Comparison of ENCODE assay signal across 16 cellular contexts in genomic region chr11:102798012-102798746, GRCh38. TPM values are rescaled to one million over a fixed set of nuclear protein-coding genes. Genes with fewer than 3 reads are reported as not detected.
A peak's percentile ranks its signal among the peaks of the same experiment; 100 is the strongest.
DNase-seq lines count a peak whose midpoint lies in the region; ATAC-seq and TF ChIP-seq lines count a peak whose summit lies in the region.
"Had no signal": no experiment of that assay in that cellular context is flagged by ENCODE, and none has a peak within 500 bp of the region (broad histone marks: within the 10 kb centered on the region; RNA-seq: fewer than 3 reads in every experiment).

Gene MMP1, minus strand, starts transcription at chr11:102798160. Its CDS starts 68 bp downstream, at chr11:102798092.

- H3K4me2 ChIP-seq in osteoblast (ENCODE audit: insufficient read depth, low read length), result no peak within 1 kb of the TSS

- POLR2A ChIA-PET in Panc1 (lab: Charles Lee), result no interaction called here

- peaks cover 5% of the 10 kb centered on the region for H3K36me3 Mint-ChIP-seq in Calu3 (ENCODE audit: insufficient read depth, unreplicated experiment)

- no peak within 1 kb of the TSS for H3K27ac Mint-ChIP-seq in Calu3 (ENCODE audit: unreplicated experiment)
- H3K27ac Mint-ChIP-seq: activated B cell treated with CpG ODN at 0.5 μM for 24 hours had no signal

- H3K27me3 Mint-ChIP-seq in Calu3 (ENCODE audit: unreplicated experiment), result no peaks in the 10 kb centered on the region
- H3K27me3 Mint-ChIP-seq: activated B cell treated with CpG ODN at 0.5 μM for 24 hours had no signal

- no peaks in the 10 kb centered on the region for H3K9me3 ChIP-seq in Panc1 (ENCODE audit: control insufficient read depth, insufficient read depth, low read depth, low read length)
- H3K9me3 ChIP-seq in osteoblast (ENCODE audit: low read depth, low read length), result no peaks in the 10 kb centered on the region
- H3K9me3 ChIP-seq: adrenal gland had no signal

- TF ChIP-seq CTCF in Calu3 (IDR thresholded peaks at IDR 0.05; ENCODE audit: unreplicated experiment), result no peak
- TF ChIP-seq CTCF in Panc1 (IDR thresholded peaks at IDR 0.05), result no peak
- no peak for TF ChIP-seq CTCF in osteoblast (IDR thresholded peaks at IDR 0.05; ENCODE audit: extremely low read depth, low read depth, low read length)

- no peak within 1 kb of the TSS for H2AFZ ChIP-seq in osteoblast (ENCODE audit: low read length)

- intact Hi-C loops in Calu3 (cut with micrococcal nuclease; ENCODE audit: unreplicated experiment) (no loop called here), Panc1 (cut with micrococcal nuclease; ENCODE audit: unreplicated experiment) (no loop called here)

- peak within 1 kb of the TSS; percentile 7 for H3K4me3 Mint-ChIP-seq in Calu3 (ENCODE audit: low read depth, unreplicated experiment)
- H3K4me3 Mint-ChIP-seq: activated B cell treated with CpG ODN at 0.5 μM for 24 hours had no signal

- no peak within 1 kb of the TSS for H3K4me3 ChIP-seq in Panc1 (ENCODE audit: low read depth in 2 of 2, low read length in 2 of 2)
- H3K4me3 ChIP-seq in osteoblast (ENCODE audit: insufficient read depth, low read length), result no peak within 1 kb of the TSS
- H3K4me3 ChIP-seq: adrenal gland, K562 had no signal

- no peaks in the 10 kb centered on the region for H4K20me1 ChIP-seq in osteoblast (ENCODE audit: insufficient read depth, low read length)

- no peaks in the 10 kb centered on the region for H3K9me3 Mint-ChIP-seq in Calu3 (ENCODE audit: low read depth, unreplicated experiment)
- H3K9me3 Mint-ChIP-seq: activated B cell treated with CpG ODN at 0.5 μM for 24 hours had no signal

- in situ Hi-C loops in Panc1 (cut with HindIII; ENCODE audit: low pct_unique_long_range_greater_than_20kb, low sequenced_read_pairs), result no loop called here

- no TSS peak for BruUV-seq in Calu3 (replicated peaks; lab: Mats Ljungman, UMichigan)
- no TSS peak for BruUV-seq in Panc1 (replicated peaks; lab: Mats Ljungman, UMichigan)

- DNase-seq in Calu3, result no peak
- DNase-seq in Panc1 (ENCODE audit: low read depth, low spot score), result no peak
- peak; percentile 4 for DNase-seq in osteoblast (ENCODE audit: insufficient read length, low spot score, missing footprints)
- DNase-seq in putamen (ENCODE audit: low spot score), result no peak
- DNase-seq: activated B cell treated with CpG ODN at 0.5 μM for 24 hours, activated T-cell treated with anti-CD3 and anti-CD28 coated beads for 4 hours, adrenal gland, H7, NCI-H187, NCI-H748 treated with DMSO at 0.1 percent for 48 hours, substantia nigra had no signal

- ATAC-seq in Panc1 (peak; percentile 54; the same call in 1 of the 2 replicates), esophagus mucosa (peak; percentile 92), HG02938 (IDR thresholded peaks at IDR 0.05; ENCODE audit: unreplicated experiment) (no peak), GM19035 (IDR thresholded peaks at IDR 0.05; ENCODE audit: unreplicated experiment) (no peak), GM19023 (IDR thresholded peaks at IDR 0.05; ENCODE audit: unreplicated experiment) (no peak)
- ATAC-seq: K562 had no signal

- H3K27ac ChIP-seq in Panc1 (ENCODE audit: low read length), result no peak within 1 kb of the TSS
- no peak within 1 kb of the TSS for H3K27ac ChIP-seq in osteoblast (ENCODE audit: low read depth, low read length)
- H3K27ac ChIP-seq: adrenal gland had no signal

- CTCF ChIA-PET in Calu3 (lab: Charles Lee), result no interaction called here
- CTCF ChIA-PET in Panc1 (lab: Charles Lee), result no interaction called here

- no peaks in the 10 kb centered on the region for H3K36me3 ChIP-seq in Panc1 (ENCODE audit: control insufficient read depth, insufficient read depth, low read length)
- no peaks in the 10 kb centered on the region for H3K36me3 ChIP-seq in osteoblast (ENCODE audit: insufficient read depth, low read length)
- H3K36me3 ChIP-seq: adrenal gland had no signal

- H3K27me3 ChIP-seq in Panc1 (ENCODE audit: control insufficient read depth, insufficient read depth, low read length), result peaks cover 6% of the 10 kb centered on the region; the same call in 1 of the 2 replicates
- no peaks in the 10 kb centered on the region for H3K27me3 ChIP-seq in osteoblast (ENCODE audit: insufficient read depth, low read length)
- H3K27me3 ChIP-seq: adrenal gland had no signal

- H3K4me1 Mint-ChIP-seq in Calu3 (ENCODE audit: low read depth, unreplicated experiment), result peaks cover 21% of the 10 kb centered on the region

- H3K79me2 ChIP-seq in osteoblast (ENCODE audit: insufficient read depth, low read length), result no peaks in the 10 kb centered on the region

- no peaks in the 10 kb centered on the region for H3K4me1 ChIP-seq in Panc1 (ENCODE audit: control insufficient read depth, insufficient read depth, low read length)
- H3K4me1 ChIP-seq in osteoblast (ENCODE audit: insufficient read depth, low read length), result peaks cover 8% of the 10 kb centered on the region
- H3K4me1 ChIP-seq: adrenal gland had no signal

RNA-seq across cellular contexts. Expression of gene MMP1, which starts in this region (rescaled TPM):
- total RNA-seq in Calu3 (2022) (30.4 and 33.5 TPM in 2 replicates), Panc1 (2021; ENCODE audit: unreplicated experiment) (0.15 TPM), esophagus mucosa (3.5 TPM), osteoblast (0.72 and 1.5 TPM in 2 replicates)
- polyA plus RNA-seq in Panc1 (2012; ENCODE audit: insufficient read length), result not detected
- total RNA-seq: activated B cell treated with CpG ODN at 0.5 μM for 24 hours, adrenal gland had no signal

Comparison
In these comparisons a context has a peak if more than half of its experiments do, and no peak if none do; other contexts are left out.
1. Peak in ATAC-seq in Panc1; RNA of the gene not detected or under 1 TPM.